In the genomic region with DNA sequence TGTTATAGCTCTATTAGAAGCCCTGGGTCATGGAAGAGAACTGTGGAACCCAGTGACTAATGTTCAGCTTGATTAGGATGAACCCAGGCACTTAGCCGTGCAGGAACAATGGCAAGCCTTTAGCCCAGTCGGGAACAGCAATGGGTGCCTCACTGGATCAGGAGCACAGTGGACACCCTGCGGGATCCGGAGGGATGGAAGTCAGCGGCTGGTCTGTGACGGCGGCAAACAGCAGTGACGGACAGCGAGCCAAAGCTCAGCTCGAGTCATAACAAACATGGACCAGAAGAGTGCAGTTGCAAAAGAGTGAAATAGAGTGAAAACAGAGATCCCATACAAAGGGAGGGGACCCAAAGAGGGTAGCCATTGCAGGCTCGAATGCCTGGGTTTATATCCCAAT, we compare ENCODE assay signal across 1 cellular context.
DNase-seq lines count a peak whose midpoint lies in the region; FAIRE-seq and TF ChIP-seq lines count a peak whose summit lies in the region.
"Not testable (repeated sequence)": the region's sequence is repeated elsewhere in the genome, so short reads cannot be mapped to it uniquely, and the experiment has no call there.

No MANE protein-coding gene starts in this region.

- DNase-seq in kidney = peak; percentile 51

- H3K4me3 ChIP-seq in kidney (ENCODE audit: low read length in 2 of 2) = not testable (repeated sequence)

- not testable (repeated sequence) for H3K9ac ChIP-seq in kidney (ENCODE audit: low read length in 2 of 2)

- TF ChIP-seq CTCF in kidney (IDR thresholded peaks at IDR 0.05; ENCODE audit: borderline replicate concordance, extremely low read depth, insufficient read depth) = not testable (repeated sequence)

- not testable (repeated sequence) for H3K4me1 ChIP-seq in kidney (ENCODE audit: control insufficient read depth in 1 of 2, insufficient read depth in 1 of 2, low read depth in 1 of 2, low read length in 2 of 2)

- H3K36me3 ChIP-seq in kidney (ENCODE audit: control insufficient read depth in 1 of 2, insufficient read depth in 2 of 2, low read length in 2 of 2) = not testable (repeated sequence)

- FAIRE-seq in kidney (lab: Jason Lieb, UNC) = not testable (repeated sequence)

- H3K9me3 ChIP-seq in kidney (ENCODE audit: control insufficient read depth in 1 of 2, low read length in 2 of 2) = not testable (repeated sequence)

- intact Hi-C loops in kidney (cut with DNase I) = not testable (repeated sequence)

- not testable (repeated sequence) for H3K27ac ChIP-seq in kidney (ENCODE audit: low read depth in 2 of 2, low read length in 2 of 2)
